ENCODE assay signal across 25 cellular contexts in the genomic region with DNA sequence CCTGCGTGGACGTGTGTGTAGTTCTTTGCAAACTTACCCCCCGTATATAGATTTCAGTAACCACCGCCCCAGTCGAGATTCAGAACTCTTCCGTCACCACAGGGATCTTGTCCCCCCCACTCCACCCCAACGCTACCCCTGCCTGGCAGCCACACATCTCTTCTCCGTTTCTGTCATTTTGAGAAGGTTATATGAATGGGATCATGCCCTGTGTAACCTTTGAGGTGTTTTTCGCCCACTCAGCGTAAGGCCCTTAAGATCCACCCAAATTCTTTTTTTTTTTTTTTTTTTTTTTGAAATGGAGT.
"Had no signal": no experiment of that assay in that cellular context is flagged by ENCODE, and none has a peak within 500 bp of the region (broad histone marks: within the 10 kb centered on the region; RNA-seq: fewer than 3 reads in every experiment).

No MANE protein-coding gene starts in this region.

- H3K4me3 ChIP-seq: breast epithelium, right atrium auricular region, suprapubic skin, tibial artery had no signal

- H3K36me3 ChIP-seq: breast epithelium, right atrium auricular region, suprapubic skin, tibial artery, WERI-Rb-1 had no signal

- H3K27me3 ChIP-seq: right atrium auricular region had no signal

- FAIRE-seq: keratinocyte had no signal

- ATAC-seq: activated CD8-positive, alpha-beta memory T cell treated with anti-CD3 and anti-CD28 coated beads, Interleukin-2, amount 10 ng/mL, durations not matched to agents 7 days and 5 days; activated naive CD4-positive, alpha-beta T cell treated with anti-CD3 and anti-CD28 coated beads, Interleukin-2, amount 50 U/mL, for 72 hours; activated T-cell treated with anti-CD3 and anti-CD28 coated beads, Interleukin-2, amount 50 U/mL, for 72 hours; esophagus mucosa; left colon; naive thymus-derived CD4-positive, alpha-beta T cell had no signal

- H3K79me2 ChIP-seq: parathyroid adenoma had no signal

- DNase-seq: activated CD4-positive, alpha-beta T cell treated with anti-CD3 and anti-CD28 coated beads, Interleukin-2, amount 10 ng/mL, durations not matched to agents 7 days and 5 days; activated CD4-positive, CD25-positive, alpha-beta regulatory T cell treated with anti-CD3 and anti-CD28 coated beads, Interleukin-2, amount 50 U/mL, for 72 hours; activated CD8-positive, alpha-beta memory T cell treated with anti-CD3 and anti-CD28 coated beads, Interleukin-2, amount 10 ng/mL, durations not matched to agents 7 days and 5 days; activated naive CD4-positive, alpha-beta T cell; activated T-cell treated with anti-CD3 and anti-CD28 coated beads for 4 hours; activated T-cell treated with anti-CD3 and anti-CD28 coated beads, Interleukin-2, amount 50 U/mL, for 72 hours; central memory CD4-positive, alpha-beta T cell; endodermal cell; foreskin fibroblast; hippocampal formation; left colon; mammary epithelial cell; stimulated activated CD4-positive, alpha-beta T cell treated with anti-CD3 and anti-CD28 coated beads, Interleukin-15, amount 100 ng/mL, for 24 hours; stimulated activated CD4-positive, alpha-beta T cell treated with anti-CD3 and anti-CD28 coated beads, Interleukin-2, amount 100 ng/mL, for 24 hours; T1000; tibial artery; WERI-Rb-1 had no signal

- H3K9me3 ChIP-seq: breast epithelium, right atrium auricular region, suprapubic skin, tibial artery had no signal

- H2AFZ ChIP-seq: parathyroid adenoma had no signal

- H3K9ac ChIP-seq: parathyroid adenoma had no signal

- H3K27ac ChIP-seq: breast epithelium, parathyroid adenoma, right atrium auricular region, suprapubic skin, tibial artery, WERI-Rb-1 had no signal

- H3K4me1 ChIP-seq: breast epithelium, parathyroid adenoma had no signal
